In genomic region chr3:149781216-149781615, GRCh38 we compare ENCODE assay signal across 19 cellular contexts. TPM values are rescaled to one million over a fixed set of nuclear protein-coding genes. Genes with fewer than 3 reads are reported as not detected.
DNase-seq lines count a peak whose midpoint lies in the region; ATAC-seq and TF ChIP-seq lines count a peak whose summit lies in the region.
"Had no signal": no experiment of that assay in that cellular context is flagged by ENCODE, and none has a peak within 500 bp of the region (broad histone marks: within the 10 kb centered on the region; RNA-seq: fewer than 3 reads in every experiment).

No MANE protein-coding gene starts in this region.

- peak overlapping the region; percentile 30 for H2AFZ ChIP-seq in ACC112 (ENCODE audit: low read length, unreplicated experiment)
- H2AFZ ChIP-seq in GM23338, result peak overlapping the region; percentile 60; the same call in 1 of the 2 replicates

- H3K4me2 ChIP-seq in GM23338, result no peak overlapping the region
- H3K4me2 ChIP-seq: smooth muscle cell had no signal

- DNase-seq in GM23338 (ENCODE audit: low spot score), result no peak
- peak; percentile 87 for DNase-seq in NOMO-1 treated with DMSO at 0.1 percent for 48 hours (lab: John Stamatoyannopoulos, UW; ENCODE audit: unreplicated experiment)
- peak; percentile 39 to 47 for DNase-seq in dermis microvascular lymphatic vessel endothelial cell (ENCODE audit: low read depth in 2 of 2)
- no peak for DNase-seq in NCI-H82 treated with DMSO at 0.1 percent for 48 hours (lab: John Stamatoyannopoulos, UW; ENCODE audit: unreplicated experiment)
- no peak for DNase-seq in ecto neural progenitor cell (ENCODE audit: low spot score)
- DNase-seq: activated gamma-delta T cell; brain microvascular endothelial cell; DMS 273 treated with DMSO at 0.1 percent for 48 hours; effector CD8-positive, alpha-beta T cell; NCI-H146; NCI-H510A; nucleus accumbens; substantia nigra had no signal

- TF ChIP-seq CTCF in GM23338 (conservative IDR thresholded peaks at IDR 0.05; ENCODE audit: low read depth in 2 of 2), result no peak

- H3K9me3 Mint-ChIP-seq in GM23338, result no peaks in the 10 kb centered on the region

- no peaks in the 10 kb centered on the region for H3K36me3 Mint-ChIP-seq in GM23338 (ENCODE audit: low read depth)

- H4K20me1 ChIP-seq in GM23338 (replicated peaks; ENCODE audit: insufficient read depth), result no peaks in the 10 kb centered on the region

- H3F3A ChIP-seq in GM23338 (replicated peaks; ENCODE audit: low read depth), result no peaks in the 10 kb centered on the region

- H3K4me1 ChIP-seq in ACC112 (ENCODE audit: control insufficient read depth, insufficient read depth, low read length, unreplicated experiment) (peaks cover 16% of the 10 kb centered on the region), GM23338 (ENCODE audit: insufficient read depth) (no peaks in the 10 kb centered on the region)

- H3K36me3 ChIP-seq in ACC112 (ENCODE audit: insufficient read depth, low read length) (no peaks in the 10 kb centered on the region), GM23338 (ENCODE audit: insufficient read depth) (no peaks in the 10 kb centered on the region)
- H3K36me3 ChIP-seq: brain microvascular endothelial cell had no signal

- peaks cover 5% of the 10 kb centered on the region; the same call in 2 of the 3 replicates for H3K4me1 Mint-ChIP-seq in GM23338

- H3K27ac ChIP-seq in ACC112 (ENCODE audit: low read depth, low read length), result no peak overlapping the region
- H3K27ac ChIP-seq in GM23338 (ENCODE audit: low read depth), result no peak overlapping the region
- H3K27ac ChIP-seq: brain microvascular endothelial cell had no signal

- ATAC-seq in GM23338 (no peak), HG03469 (IDR thresholded peaks at IDR 0.05; ENCODE audit: unreplicated experiment) (no peak), HG03039 (IDR thresholded peaks at IDR 0.05; ENCODE audit: unreplicated experiment) (no peak)

- H3K4me3 ChIP-seq in ACC112 (ENCODE audit: low read depth, low read length) (no peak overlapping the region), GM23338 (no peak overlapping the region)
- H3K4me3 ChIP-seq: smooth muscle cell had no signal

- H3K27ac Mint-ChIP-seq in GM23338, result no peak overlapping the region

- H3K27me3 Mint-ChIP-seq in GM23338 (ENCODE audit: insufficient read depth, low read depth, poor library complexity), result no peaks in the 10 kb centered on the region

- no peaks in the 10 kb centered on the region for H3K79me2 ChIP-seq in ACC112 (ENCODE audit: control insufficient read depth, insufficient read depth, low read length, unreplicated experiment)
- H3K79me2 ChIP-seq in GM23338 (replicated peaks; ENCODE audit: insufficient read depth), result no peaks in the 10 kb centered on the region

- H3K9me2 ChIP-seq in GM23338 (ENCODE audit: insufficient read depth), result no peaks in the 10 kb centered on the region

- H3K27me3 ChIP-seq in ACC112 (ENCODE audit: insufficient read depth, low read length) (no peaks in the 10 kb centered on the region), GM23338 (ENCODE audit: insufficient read depth) (no peaks in the 10 kb centered on the region)
- H3K27me3 ChIP-seq: brain microvascular endothelial cell had no signal

- H3K4me3 Mint-ChIP-seq in GM23338, result no peak overlapping the region

TF ChIP-seq in GM23338, 12 proteins besides CTCF, POLR2A, EP300 and RAD21 (continues in another document):
- TF ChIP-seq STAT1 (IDR thresholded peaks at IDR 0.05; ENCODE audit: unreplicated experiment) (no peak), REST (IDR thresholded peaks at IDR 0.05; ENCODE audit: unreplicated experiment) (no peak), ZNF462 (CRISPR knock-in tag; IDR thresholded peaks at IDR 0.05) (no peak), CREB1 (CRISPR knock-in tag; IDR thresholded peaks at IDR 0.05; ENCODE audit: low read depth) (no peak)

RNA-seq across cellular contexts. Expression of gene ANKUB1, which starts 11.1 kb away (rescaled TPM):
- not detected in 2 replicates for total RNA-seq in GM23338 (2014; rRNA removed; shearing (Covaris generic))
- not detected in 2 replicates for polyA plus RNA-seq in GM23338 (2016; fragmentation: Nextera tagmentation; extraction: Ambion mirVana)
- total RNA-seq in dermis microvascular lymphatic vessel endothelial cell, result under 0.01 TPM in 1 of 2 replicates, not detected in the other
- total RNA-seq: fibroblast of villous mesenchyme, mesenteric fat pad, smooth muscle cell had no signal
- polyA plus RNA-seq: smooth muscle cell had no signal

RNA-seq across cellular contexts. Expression of gene COMMD2, which starts 28.9 kb away (rescaled TPM):
- total RNA-seq in GM23338 (2014; rRNA removed; shearing (Covaris generic)), result 55.5 and 55.8 TPM in 2 replicates
- polyA plus RNA-seq in GM23338 (2016; fragmentation: Nextera tagmentation; extraction: Ambion mirVana), result 54.9 and 61.1 TPM in 2 replicates
- total RNA-seq in dermis microvascular lymphatic vessel endothelial cell, result 22.4 and 23.1 TPM in 2 replicates

RNA-seq across cellular contexts. Expression of gene RNF13, which starts 31.8 kb away (rescaled TPM):
- total RNA-seq in GM23338 (2014; rRNA removed; shearing (Covaris generic)), result 43.1 and 46.3 TPM in 2 replicates
- 69.8 and 101 TPM in 2 replicates for polyA plus RNA-seq in GM23338 (2016; fragmentation: Nextera tagmentation; extraction: Ambion mirVana)
- total RNA-seq in dermis microvascular lymphatic vessel endothelial cell, result 45.3 and 51.3 TPM in 2 replicates

Comparison
In these comparisons a context has a peak if more than half of its experiments do, and no peak if none do; other contexts are left out.
1. DNase-seq: peak in NOMO-1 treated with DMSO at 0.1 percent for 48 hours (single experiment) and dermis microvascular lymphatic vessel endothelial cell (2 of 2); none in GM23338 (single experiment), NCI-H82 treated with DMSO at 0.1 percent for 48 hours (single experiment) and ecto neural progenitor cell (single experiment).